Comparison of ENCODE assay signal across 10 cellular contexts in the genomic region with DNA sequence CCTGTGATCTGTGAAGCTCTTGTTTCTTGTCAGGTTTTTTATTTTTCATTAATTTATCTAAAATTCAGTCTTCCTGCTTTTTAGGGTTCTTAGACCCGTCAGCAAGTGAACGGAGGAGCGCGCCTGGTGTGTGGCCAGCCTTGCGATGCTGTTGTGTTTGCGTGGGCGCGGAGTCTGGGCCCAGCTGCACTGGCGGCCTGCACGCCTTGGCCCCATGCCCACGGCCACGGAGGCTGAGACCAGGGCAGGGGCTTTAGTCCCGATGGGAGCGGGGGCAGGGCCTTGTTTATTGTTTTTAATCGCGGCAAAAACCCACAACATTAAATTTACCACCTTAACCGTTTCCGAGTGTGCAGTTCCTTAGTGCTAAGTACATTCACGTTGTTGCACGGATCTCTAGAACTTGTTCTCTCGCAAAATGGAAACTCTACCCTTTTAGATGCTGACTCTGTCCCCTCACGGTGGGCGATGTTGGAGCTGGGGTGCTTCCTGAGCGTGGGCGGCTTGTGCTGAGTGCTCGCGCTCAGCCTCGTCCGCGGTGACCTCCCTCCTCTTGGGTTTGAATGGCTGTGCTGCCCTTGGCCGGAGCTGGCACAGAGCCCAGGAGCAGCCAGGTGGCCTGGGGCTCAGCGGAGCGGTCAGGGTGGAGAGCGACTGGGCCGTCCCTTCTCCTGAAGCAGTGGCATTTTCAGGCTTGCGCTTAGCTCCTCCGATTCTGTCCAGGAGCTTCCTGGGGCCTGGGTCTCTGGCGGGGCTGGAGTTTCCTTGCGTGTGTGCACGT.
DNase-seq lines count a peak whose midpoint lies in the region; ATAC-seq and TF ChIP-seq lines count a peak whose summit lies in the region.
"Had no signal": no experiment of that assay in that cellular context is flagged by ENCODE, and none has a peak within 500 bp of the region (broad histone marks: within the 10 kb centered on the region; RNA-seq: fewer than 3 reads in every experiment).

No MANE protein-coding gene starts in this region.

- H3K9ac ChIP-seq in neural progenitor cell, result no peak overlapping the region

- CTCF ChIA-PET in OCI-LY7 (lab: Charles Lee; ENCODE audit: unreplicated experiment), result interaction anchor here (0.6 kb wide), 1 partner anchor 388 kb away, joined by 3 read pairs; no protein-coding TSS in a partner anchor

- no peaks in the 10 kb centered on the region for H4K20me1 ChIP-seq in neural progenitor cell (ENCODE audit: low read depth)
- H4K20me1 ChIP-seq in OCI-LY7 (ENCODE audit: insufficient read depth, low read length), result no peaks in the 10 kb centered on the region

- H3K9me2 ChIP-seq in OCI-LY7 (ENCODE audit: insufficient read depth, low read length), result no peaks in the 10 kb centered on the region

- POLR2A ChIA-PET in OCI-LY7 (lab: Charles Lee), result no interaction called here

- H3K4me1 ChIP-seq in right atrium auricular region (peaks cover 0 to 30% of the 10 kb centered on the region in 2 donors), neural progenitor cell (no peaks in the 10 kb centered on the region), OCI-LY7 (ENCODE audit: insufficient read depth, low read length, poor library complexity, severe bottlenecking) (no peaks in the 10 kb centered on the region)

- H3K27ac Mint-ChIP-seq in neural progenitor cell, result peak overlapping the region; percentile 92
- H3K27ac Mint-ChIP-seq in stimulated activated naive CD8-positive, alpha-beta T cell treated with anti-CD3 and anti-CD28 coated beads, Interleukin-15, amount 100 ng/mL, for 72 hours, result no peak overlapping the region
- H3K27ac Mint-ChIP-seq: activated CD8-positive, alpha-beta memory T cell treated with anti-CD3 and anti-CD28 coated beads, Interleukin-2, amount 10 ng/mL, durations not matched to agents 7 days and 5 days had no signal

- intact Hi-C loops in Right ventricle myocardium inferior (cut with DNase I), result no loop called here
- intact Hi-C loops in OCI-LY7 (cut with micrococcal nuclease; ENCODE audit: unreplicated experiment), result no loop called here

- H3F3A ChIP-seq in neural progenitor cell (ENCODE audit: low read depth), result peaks cover 6% of the 10 kb centered on the region

- H3K36me3 Mint-ChIP-seq in neural progenitor cell, result peaks cover 4% of the 10 kb centered on the region
- H3K36me3 Mint-ChIP-seq: activated CD8-positive, alpha-beta memory T cell treated with anti-CD3 and anti-CD28 coated beads, Interleukin-2, amount 10 ng/mL, durations not matched to agents 7 days and 5 days had no signal

- H2AFZ ChIP-seq in neural progenitor cell (replicated peaks) (no peak overlapping the region), OCI-LY7 (ENCODE audit: low read length) (no peak overlapping the region)

- no peaks in the 10 kb centered on the region for H3K36me3 ChIP-seq in right atrium auricular region
- H3K36me3 ChIP-seq in neural progenitor cell, result no peaks in the 10 kb centered on the region
- H3K36me3 ChIP-seq in OCI-LY7 (ENCODE audit: insufficient read depth, low read length), result no peaks in the 10 kb centered on the region

- H3K4me3 Mint-ChIP-seq in neural progenitor cell, result peak overlapping the region; percentile 43
- H3K4me3 Mint-ChIP-seq in stimulated activated naive CD8-positive, alpha-beta T cell treated with anti-CD3 and anti-CD28 coated beads, Interleukin-15, amount 100 ng/mL, for 72 hours, result no peak overlapping the region
- H3K4me3 Mint-ChIP-seq: activated CD8-positive, alpha-beta memory T cell treated with anti-CD3 and anti-CD28 coated beads, Interleukin-2, amount 10 ng/mL, durations not matched to agents 7 days and 5 days; central memory CD8-positive, alpha-beta T cell had no signal

- no peak for TF ChIP-seq CTCF in right atrium auricular region (IDR thresholded peaks at IDR 0.05)
- TF ChIP-seq CTCF in neural progenitor cell (IDR thresholded peaks at IDR 0.05), result no peak
- no peak for TF ChIP-seq CTCF in OCI-LY7 (conservative IDR thresholded peaks at IDR 0.05; ENCODE audit: low read length)

- no peak overlapping the region for H3K4me3 ChIP-seq in right atrium auricular region
- no peak overlapping the region for H3K4me3 ChIP-seq in neural progenitor cell
- H3K4me3 ChIP-seq in OCI-LY7 (ENCODE audit: low read depth, low read length, poor library complexity, severe bottlenecking), result no peak overlapping the region

- H3K9me3 ChIP-seq in right atrium auricular region (no peaks in the 10 kb centered on the region), neural progenitor cell (ENCODE audit: low read depth) (no peaks in the 10 kb centered on the region), OCI-LY7 (ENCODE audit: low read length) (no peaks in the 10 kb centered on the region; the same call in 1 of the 2 replicates)

- peaks cover 9% of the 10 kb centered on the region for H3K27me3 Mint-ChIP-seq in neural progenitor cell (ENCODE audit: insufficient read depth, low read depth)
- H3K27me3 Mint-ChIP-seq in stimulated activated naive CD8-positive, alpha-beta T cell treated with anti-CD3 and anti-CD28 coated beads, Interleukin-15, amount 100 ng/mL, for 72 hours, result no peaks in the 10 kb centered on the region
- H3K27me3 Mint-ChIP-seq: activated CD8-positive, alpha-beta memory T cell treated with anti-CD3 and anti-CD28 coated beads, Interleukin-2, amount 10 ng/mL, durations not matched to agents 7 days and 5 days; central memory CD8-positive, alpha-beta T cell had no signal

- no TSS peak for BruUV-seq in OCI-LY7 (replicated peaks; lab: Mats Ljungman, UMichigan)

- peaks cover 12% of the 10 kb centered on the region for H3K9me3 Mint-ChIP-seq in neural progenitor cell
- H3K9me3 Mint-ChIP-seq in stimulated activated naive CD8-positive, alpha-beta T cell treated with anti-CD3 and anti-CD28 coated beads, Interleukin-15, amount 100 ng/mL, for 72 hours, result peaks cover 7% of the 10 kb centered on the region in 2 donors
- H3K9me3 Mint-ChIP-seq: central memory CD8-positive, alpha-beta T cell had no signal

- DNase-seq in Right ventricle myocardium inferior (ENCODE audit: missing footprints), result peak; percentile 87
- no peak for DNase-seq in right atrium auricular region (ENCODE audit: low spot score)
- DNase-seq in glomerular visceral epithelial cell (ENCODE audit: extremely low spot score), result peak; percentile 17
- no peak for DNase-seq in neural progenitor cell (ENCODE audit: low spot score)
- DNase-seq in stimulated activated naive CD8-positive, alpha-beta T cell treated with anti-CD3 and anti-CD28 coated beads, Interleukin-15, amount 100 ng/mL, for 72 hours, result no peak
- DNase-seq in HuH-7.5 (ENCODE audit: low spot score), result no peak
- DNase-seq in OCI-LY7 (ENCODE audit: low spot score), result no peak
- DNase-seq: activated CD8-positive, alpha-beta memory T cell treated with anti-CD3 and anti-CD28 coated beads, Interleukin-2, amount 10 ng/mL, durations not matched to agents 7 days and 5 days had no signal

- ATAC-seq in Right ventricle myocardium inferior (peak; percentile 57), HG03135 (IDR thresholded peaks at IDR 0.05; ENCODE audit: unreplicated experiment) (no peak)
- no peak for ATAC-seq in stimulated activated naive CD8-positive, alpha-beta T cell treated with anti-CD3 and anti-CD28 coated beads, Interleukin-15, amount 100 ng/mL, for 72 hours
- ATAC-seq: activated CD8-positive, alpha-beta memory T cell treated with anti-CD3 and anti-CD28 coated beads, Interleukin-2, amount 10 ng/mL, durations not matched to agents 7 days and 5 days had no signal

- H3K79me2 ChIP-seq in neural progenitor cell (ENCODE audit: low read depth), result no peaks in the 10 kb centered on the region
- H3K79me2 ChIP-seq in OCI-LY7 (ENCODE audit: insufficient read depth, low read depth, low read length), result no peaks in the 10 kb centered on the region

- no peak overlapping the region for H3K27ac ChIP-seq in right atrium auricular region
- H3K27ac ChIP-seq in neural progenitor cell, result no peak overlapping the region
- no peak overlapping the region for H3K27ac ChIP-seq in OCI-LY7 (ENCODE audit: low read depth, low read length, poor library complexity, severe bottlenecking)

- H3K4me2 ChIP-seq in neural progenitor cell (no peak overlapping the region), OCI-LY7 (ENCODE audit: low read length) (no peak overlapping the region)

- H3K4me1 Mint-ChIP-seq in neural progenitor cell, result peaks cover 26% of the 10 kb centered on the region
- H3K4me1 Mint-ChIP-seq in stimulated activated naive CD8-positive, alpha-beta T cell treated with anti-CD3 and anti-CD28 coated beads, Interleukin-15, amount 100 ng/mL, for 72 hours, result peaks cover 67% of the 10 kb centered on the region

- no peaks in the 10 kb centered on the region for H3K27me3 ChIP-seq in right atrium auricular region
- H3K27me3 ChIP-seq in neural progenitor cell, result no peaks in the 10 kb centered on the region

Comparison
In these comparisons a context has a peak if more than half of its experiments do, and no peak if none do; other contexts are left out.
1. DNase-seq: peak in Right ventricle myocardium inferior (single experiment) and glomerular visceral epithelial cell (single experiment); none in right atrium auricular region (single experiment), neural progenitor cell (single experiment), stimulated activated naive CD8-positive, alpha-beta T cell treated with anti-CD3 and anti-CD28 coated beads, Interleukin-15, amount 100 ng/mL, for 72 hours (0 of 2), HuH-7.5 (single experiment) and OCI-LY7 (single experiment).